22 cellular contexts compared by ENCODE assay signal in genomic region chrX:109622270-109622669, GRCh38. TPM values are rescaled to one million over a fixed set of nuclear protein-coding genes. Genes with fewer than 3 reads are reported as not detected.
"Had no signal": no experiment of that assay in that cellular context is flagged by ENCODE, and none has a peak within 500 bp of the region (broad histone marks: within the 10 kb centered on the region; RNA-seq: fewer than 3 reads in every experiment).

No MANE protein-coding gene starts in this region.

- DNase-seq: immature natural killer cell; kidney; lower lobe of right lung; mammary epithelial cell; mesenchymal stem cell; naive thymus-derived CD8-positive, alpha-beta T cell; nephron progenitor cell; occipital lobe; psoas muscle; stimulated activated CD4-positive, alpha-beta T cell treated with anti-CD3 and anti-CD28 coated beads, Interleukin-4, amount 100 ng/mL, for 24 hours; stimulated activated naive CD4-positive, alpha-beta T cell; tibial artery; trophoblast cell; upper lobe of right lung had no signal

- ATAC-seq: lower lobe of right lung; naive thymus-derived CD8-positive, alpha-beta T cell; psoas muscle; sciatic nerve; stimulated activated effector memory CD8-positive, alpha-beta T cell treated with anti-CD3 and anti-CD28 coated beads, Interleukin-12 subunit alpha, Interleukin-12 subunit beta, amount 100 ng/mL, for 72 hours; upper lobe of right lung had no signal

- H3K4me1 ChIP-seq: lower lobe of right lung, neural progenitor cell, parathyroid adenoma, psoas muscle, upper lobe of right lung had no signal

- H3K27ac ChIP-seq: lower lobe of right lung, neural progenitor cell, neutrophil, parathyroid adenoma, psoas muscle, skin epidermis, suprapubic skin, thoracic aorta, tibial artery, upper lobe of right lung had no signal

- H3K9me3 ChIP-seq: lower lobe of right lung, neutrophil, psoas muscle, suprapubic skin, thoracic aorta, tibial artery, upper lobe of right lung had no signal

- H3K27me3 ChIP-seq: neutrophil, suprapubic skin, tibial artery, upper lobe of right lung had no signal

- H3K4me3 ChIP-seq: lower lobe of right lung, neural progenitor cell, psoas muscle, skin epidermis, suprapubic skin, thoracic aorta, tibial artery, upper lobe of right lung had no signal

- H3K36me3 ChIP-seq: lower lobe of right lung, neural progenitor cell, neutrophil, suprapubic skin, thoracic aorta, tibial artery, upper lobe of right lung had no signal

RNA-seq across cellular contexts. Expression of gene KCNE5, which starts 2.7 kb away (rescaled TPM):
- total RNA-seq: lower lobe of right lung, sciatic nerve, upper lobe of right lung had no signal
- polyA plus RNA-seq: naive thymus-derived CD8-positive, alpha-beta T cell had no signal
